ENCODE assay signal across 1 cellular context in genomic region chr18:31672628-31673027, GRCh38.
TF ChIP-seq lines count a peak whose summit lies in the region.

No MANE protein-coding gene starts in this region.

TF ChIP-seq in GM12878, 131 proteins besides CTCF, POLR2A, EP300 and RAD21:
- TF ChIP-seq ESRRA (IDR thresholded peaks at IDR 0.05; ENCODE audit: low read length) (no peak), KAT2A (conservative IDR thresholded peaks at IDR 0.05; ENCODE audit: control insufficient read depth, low read depth, low read length) (no peak), NFYA (IDR thresholded peaks at IDR 0.05; ENCODE audit: borderline replicate concordance, low read depth, low read length) (no peak), CBX5 (IDR thresholded peaks at IDR 0.05; ENCODE audit: low read depth) (no peak), RBBP5 (conservative IDR thresholded peaks at IDR 0.05) (no peak), BACH1 (IDR thresholded peaks at IDR 0.05; ENCODE audit: borderline replicate concordance) (no peak), ZNF622 (IDR thresholded peaks at IDR 0.05) (no peak), NKRF (conservative IDR thresholded peaks at IDR 0.05) (no peak), KLF5 (IDR thresholded peaks at IDR 0.05; ENCODE audit: partially characterized antibody) (no peak), TAF1 (IDR thresholded peaks at IDR 0.05; ENCODE audit: borderline replicate concordance, low read depth, low read length) (no peak)
- TF ChIP-seq, protein P1, sequence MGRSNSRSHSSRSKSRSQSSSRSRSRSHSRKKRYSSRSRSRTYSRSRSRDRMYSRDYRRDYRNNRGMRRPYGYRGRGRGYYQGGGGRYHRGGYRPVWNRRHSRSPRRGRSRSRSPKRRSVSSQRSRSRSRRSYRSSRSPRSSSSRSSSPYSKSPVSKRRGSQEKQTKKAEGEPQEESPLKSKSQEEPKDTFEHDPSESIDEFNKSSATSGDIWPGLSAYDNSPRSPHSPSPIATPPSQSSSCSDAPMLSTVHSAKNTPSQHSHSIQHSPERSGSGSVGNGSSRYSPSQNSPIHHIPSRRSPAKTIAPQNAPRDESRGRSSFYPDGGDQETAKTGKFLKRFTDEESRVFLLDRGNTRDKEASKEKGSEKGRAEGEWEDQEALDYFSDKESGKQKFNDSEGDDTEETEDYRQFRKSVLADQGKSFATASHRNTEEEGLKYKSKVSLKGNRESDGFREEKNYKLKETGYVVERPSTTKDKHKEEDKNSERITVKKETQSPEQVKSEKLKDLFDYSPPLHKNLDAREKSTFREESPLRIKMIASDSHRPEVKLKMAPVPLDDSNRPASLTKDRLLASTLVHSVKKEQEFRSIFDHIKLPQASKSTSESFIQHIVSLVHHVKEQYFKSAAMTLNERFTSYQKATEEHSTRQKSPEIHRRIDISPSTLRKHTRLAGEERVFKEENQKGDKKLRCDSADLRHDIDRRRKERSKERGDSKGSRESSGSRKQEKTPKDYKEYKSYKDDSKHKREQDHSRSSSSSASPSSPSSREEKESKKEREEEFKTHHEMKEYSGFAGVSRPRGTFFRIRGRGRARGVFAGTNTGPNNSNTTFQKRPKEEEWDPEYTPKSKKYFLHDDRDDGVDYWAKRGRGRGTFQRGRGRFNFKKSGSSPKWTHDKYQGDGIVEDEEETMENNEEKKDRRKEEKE (IDR thresholded peaks at IDR 0.05): no peak
- TF ChIP-seq, protein P2, sequence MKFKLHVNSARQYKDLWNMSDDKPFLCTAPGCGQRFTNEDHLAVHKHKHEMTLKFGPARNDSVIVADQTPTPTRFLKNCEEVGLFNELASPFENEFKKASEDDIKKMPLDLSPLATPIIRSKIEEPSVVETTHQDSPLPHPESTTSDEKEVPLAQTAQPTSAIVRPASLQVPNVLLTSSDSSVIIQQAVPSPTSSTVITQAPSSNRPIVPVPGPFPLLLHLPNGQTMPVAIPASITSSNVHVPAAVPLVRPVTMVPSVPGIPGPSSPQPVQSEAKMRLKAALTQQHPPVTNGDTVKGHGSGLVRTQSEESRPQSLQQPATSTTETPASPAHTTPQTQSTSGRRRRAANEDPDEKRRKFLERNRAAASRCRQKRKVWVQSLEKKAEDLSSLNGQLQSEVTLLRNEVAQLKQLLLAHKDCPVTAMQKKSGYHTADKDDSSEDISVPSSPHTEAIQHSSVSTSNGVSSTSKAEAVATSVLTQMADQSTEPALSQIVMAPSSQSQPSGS (IDR thresholded peaks at IDR 0.05; ENCODE audit: low read length): no peak
